In the genomic region with DNA sequence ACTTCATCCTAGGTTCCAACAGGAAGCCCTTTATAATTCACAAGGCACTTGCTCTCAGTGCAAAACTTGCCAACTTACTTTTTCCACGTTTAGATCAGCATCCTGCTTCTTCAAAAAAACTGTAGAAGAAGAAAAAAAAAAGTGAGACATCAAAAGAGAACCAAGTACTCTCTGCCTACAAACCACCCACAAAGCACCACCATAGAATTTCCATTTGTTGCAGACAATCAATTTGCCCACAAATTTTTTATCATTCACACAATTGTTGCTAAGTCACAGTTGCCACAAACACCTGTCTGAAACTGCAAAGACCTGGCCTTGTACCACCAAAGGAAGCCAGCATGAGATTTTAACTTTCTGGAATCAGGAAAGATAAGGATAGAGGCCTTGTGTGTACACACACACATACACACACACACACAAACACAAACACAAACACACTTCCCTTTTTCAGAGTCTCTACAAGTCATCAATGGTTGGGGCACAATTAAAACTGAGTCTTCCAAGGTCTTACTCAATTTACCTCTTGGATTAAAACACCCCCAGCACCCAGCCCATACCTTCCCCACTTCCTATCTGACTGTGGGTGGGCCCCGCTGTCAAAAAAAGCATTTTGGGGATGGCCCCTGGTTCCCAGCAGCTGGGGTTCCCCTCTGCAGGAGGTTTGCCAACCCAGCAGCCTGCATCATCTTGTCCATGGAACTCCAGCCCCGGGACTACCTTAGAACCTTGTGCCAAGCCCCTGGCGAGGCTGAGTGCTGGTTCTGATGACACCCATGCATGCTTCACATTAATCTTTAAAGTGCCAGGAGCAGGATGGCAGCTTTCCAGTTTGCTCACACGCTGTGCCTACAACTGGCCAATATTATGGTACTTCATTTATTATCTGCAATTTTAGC, we compare ENCODE assay signal across 11 cellular contexts. TPM values are rescaled to one million over a fixed set of nuclear protein-coding genes. Genes with fewer than 3 reads are reported as not detected.
DNase-seq lines count a peak whose midpoint lies in the region; ATAC-seq and TF ChIP-seq lines count a peak whose summit lies in the region.
"Had no signal": no experiment of that assay in that cellular context is flagged by ENCODE, and none has a peak within 500 bp of the region (broad histone marks: within the 10 kb centered on the region; RNA-seq: fewer than 3 reads in every experiment).

No MANE protein-coding gene starts in this region.

- H3K4me1 ChIP-seq in neural progenitor cell (peaks cover 72% of the 10 kb centered on the region), Peyer's patch (peaks cover 0 to 33% (median 10%) of the 10 kb centered on the region in 4 donors)

- DNase-seq in activated CD4-positive, CD25-positive, alpha-beta regulatory T cell (lab: John Stamatoyannopoulos, UW) = no peak
- DNase-seq in M059J (ENCODE audit: low read depth) (peak; percentile 31), neural progenitor cell (ENCODE audit: low spot score) (no peak), Peyer's patch (no peak), EL (no peak)
- DNase-seq: posterior cingulate gyrus had no signal

- TF ChIP-seq POLR2A in Peyer's patch (IDR thresholded peaks at IDR 0.05) = no peak

- H3K4me3 Mint-ChIP-seq in brain (peak overlapping the region in 2 of 5 experiments; percentile 34 to 55), neural progenitor cell (peak overlapping the region; percentile 24)

- H3K9ac ChIP-seq in neural progenitor cell = no peak overlapping the region

- H3F3A ChIP-seq in neural progenitor cell (ENCODE audit: low read depth) = peaks cover 47% of the 10 kb centered on the region

- peaks cover 74% of the 10 kb centered on the region for H4K20me1 ChIP-seq in neural progenitor cell (ENCODE audit: low read depth)

- peaks cover 82% of the 10 kb centered on the region for H3K79me2 ChIP-seq in neural progenitor cell (ENCODE audit: low read depth)

- peak overlapping the region; percentile 67 for H3K4me2 ChIP-seq in neural progenitor cell

- no peak overlapping the region for H3K27ac ChIP-seq in neural progenitor cell
- H3K27ac ChIP-seq in Peyer's patch = peak overlapping the region in 2 of 4 donors; percentile 27 to 62
- H3K27ac ChIP-seq: vagina had no signal

- H3K36me3 Mint-ChIP-seq in brain = peaks cover 24% of the 10 kb centered on the region
- H3K36me3 Mint-ChIP-seq in neural progenitor cell = peaks cover 9% of the 10 kb centered on the region
- H3K36me3 Mint-ChIP-seq: IgD-negative memory B cell had no signal

- H3K9me3 ChIP-seq in neural progenitor cell (ENCODE audit: low read depth) (no peaks in the 10 kb centered on the region), Peyer's patch (no peaks in the 10 kb centered on the region)
- H3K9me3 ChIP-seq: vagina had no signal

- H3K27ac Mint-ChIP-seq in brain = peak overlapping the region in 4 of 5 experiments; percentile 65 to 84 (median 80)
- peak overlapping the region; percentile 89 for H3K27ac Mint-ChIP-seq in neural progenitor cell

- H3K27me3 Mint-ChIP-seq in brain (no peaks in the 10 kb centered on the region), neural progenitor cell (ENCODE audit: insufficient read depth, low read depth) (peaks cover 2% of the 10 kb centered on the region)
- H3K27me3 Mint-ChIP-seq: IgD-negative memory B cell had no signal

- H3K36me3 ChIP-seq in neural progenitor cell (no peaks in the 10 kb centered on the region), Peyer's patch (no peaks in the 10 kb centered on the region)
- H3K36me3 ChIP-seq: vagina had no signal

- no peaks in the 10 kb centered on the region for H3K4me1 Mint-ChIP-seq in brain
- H3K4me1 Mint-ChIP-seq in neural progenitor cell = peaks cover 43% of the 10 kb centered on the region

- no peak overlapping the region for H2AFZ ChIP-seq in neural progenitor cell (replicated peaks)

- TF ChIP-seq CTCF in brain (conservative IDR thresholded peaks at IDR 0.05) = no peak
- no peak for TF ChIP-seq CTCF in neural progenitor cell (IDR thresholded peaks at IDR 0.05)
- no peak for TF ChIP-seq CTCF in Peyer's patch (IDR thresholded peaks at IDR 0.05)

- H3K27me3 ChIP-seq in neural progenitor cell = no peaks in the 10 kb centered on the region
- no peaks in the 10 kb centered on the region for H3K27me3 ChIP-seq in Peyer's patch
- H3K27me3 ChIP-seq: vagina had no signal

- H3K9me3 Mint-ChIP-seq in brain = no peaks in the 10 kb centered on the region
- no peaks in the 10 kb centered on the region for H3K9me3 Mint-ChIP-seq in neural progenitor cell
- H3K9me3 Mint-ChIP-seq: IgD-negative memory B cell had no signal

- H3K4me3 ChIP-seq in neural progenitor cell (no peak overlapping the region), Peyer's patch (no peak overlapping the region)
- H3K4me3 ChIP-seq: vagina had no signal

- ATAC-seq in activated CD4-positive, CD25-positive, alpha-beta regulatory T cell treated with anti-CD3 and anti-CD28 coated beads, Interleukin-2, amount 50 U/mL, for 24 hours = peak; percentile 40
- no peak for ATAC-seq in GM19467 (IDR thresholded peaks at IDR 0.05; ENCODE audit: unreplicated experiment)

RNA-seq across cellular contexts. Expression of gene FYN, which starts 26.5 kb away (rescaled TPM):
- 37.7 and 63.4 TPM in 2 replicates for total RNA-seq in M059J (2014; rRNA removed; shearing (Covaris generic))
- 338 TPM for polyA plus RNA-seq in brain (ENCODE audit: insufficient read depth, low read depth, low replicate concordance)
- total RNA-seq in neural progenitor cell (ENCODE audit: low replicate concordance) (149 and 167 TPM in 2 replicates), Peyer's patch (100 to 1,000 TPM in 1 of 4 donors, 10 to 100 TPM in 3; 55.3 to 249 (median 74.3) TPM)
